25 cellular contexts compared by ENCODE assay signal in the genomic region with DNA sequence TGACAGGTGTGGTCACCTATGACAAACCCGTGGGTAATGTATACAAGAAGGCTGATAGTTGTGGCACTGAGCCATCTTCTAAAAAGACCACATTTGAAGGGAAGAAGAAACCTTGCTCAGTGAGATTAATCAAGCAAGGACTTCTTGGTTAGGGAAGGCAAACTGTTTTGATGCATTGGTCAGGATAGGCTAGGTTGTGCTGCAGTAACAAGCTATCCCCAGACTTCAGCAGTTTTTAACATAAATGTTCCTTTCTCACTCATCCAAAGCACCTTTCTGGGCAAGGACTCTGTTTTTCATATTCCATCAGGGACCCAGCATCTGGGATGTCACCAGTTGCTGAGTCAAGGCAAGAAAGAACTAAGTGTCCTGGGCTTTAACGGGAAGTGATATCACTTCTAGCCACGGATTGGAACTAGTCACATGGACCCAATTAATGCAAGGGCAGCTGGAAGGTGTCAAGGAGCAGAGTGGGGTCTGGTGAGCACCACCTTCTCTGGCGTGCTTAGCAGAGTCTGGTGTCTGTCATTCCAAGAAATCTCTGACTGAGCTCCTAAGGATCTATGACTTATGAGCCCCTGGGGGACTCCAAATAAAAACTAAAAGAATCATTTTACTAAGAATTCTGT. TPM values are rescaled to one million over a fixed set of nuclear protein-coding genes. Genes with fewer than 3 reads are reported as not detected.
A peak's percentile ranks its signal among the peaks of the same experiment; 100 is the strongest.
DNase-seq lines count a peak whose midpoint lies in the region; ATAC-seq, FAIRE-seq and TF ChIP-seq lines count a peak whose summit lies in the region.
"Had no signal": no experiment of that assay in that cellular context is flagged by ENCODE, and none has a peak within 500 bp of the region (broad histone marks: within the 10 kb centered on the region; RNA-seq: fewer than 3 reads in every experiment).

No MANE protein-coding gene starts in this region.

- POLR2A ChIA-PET in Panc1 (lab: Charles Lee), result no interaction called here

- DNase-seq in Right ventricle myocardium superior (no peak), right atrium auricular region (ENCODE audit: low spot score) (no peak), Panc1 (ENCODE audit: low read depth, low spot score) (no peak), left ventricle myocardium superior (no peak), pancreas (no peak)
- no peak for DNase-seq in activated naive CD4-positive, alpha-beta T cell treated with anti-CD3 and anti-CD28 coated beads for 36 hours
- DNase-seq: 8988T; ACHN; C1 segment of cervical spinal cord; Calu3; CD4-positive, alpha-beta memory T cell; COR-L47; DMS53; DMS79 treated with DMSO at 0.1 percent for 48 hours; GF-D8; GOT3; HFFc6 had no signal

- in situ Hi-C loops in Panc1 (cut with HindIII; ENCODE audit: low pct_unique_long_range_greater_than_20kb, low sequenced_read_pairs), result no loop called here

- H3K4me3 ChIP-seq in right atrium auricular region (no peak overlapping the region), Panc1 (ENCODE audit: low read depth in 2 of 2, low read length in 2 of 2) (no peak overlapping the region), pancreas (no peak overlapping the region)
- H3K4me3 ChIP-seq: A549, HAP-1 had no signal

- BruUV-seq in Panc1 (replicated peaks; lab: Mats Ljungman, UMichigan), result no TSS peak

- no peak for FAIRE-seq in pancreas (lab: Jason Lieb, UNC)
- FAIRE-seq: A549, GM12891, GM18507, H54 had no signal

- H3K4me3 Mint-ChIP-seq in dendritic cell treated with granulocyte-macrophage colony-stimulating factor and Interleukin-4, amounts not matched to agents 40 ng/mL and 50 ng/mL, for 4 days, result no peak overlapping the region
- no peak overlapping the region for H3K4me3 Mint-ChIP-seq in activated naive CD4-positive, alpha-beta T cell treated with anti-CD3 and anti-CD28 coated beads for 36 hours
- H3K4me3 Mint-ChIP-seq: CD4-positive, alpha-beta memory T cell; HFFc6 had no signal

- peak overlapping the region; percentile 15 for H3K27ac Mint-ChIP-seq in dendritic cell treated with granulocyte-macrophage colony-stimulating factor and Interleukin-4, amounts not matched to agents 40 ng/mL and 50 ng/mL, for 4 days
- H3K27ac Mint-ChIP-seq in activated naive CD4-positive, alpha-beta T cell treated with anti-CD3 and anti-CD28 coated beads for 36 hours, result no peak overlapping the region
- H3K27ac Mint-ChIP-seq: HFFc6 had no signal

- H3K9me3 ChIP-seq in right atrium auricular region (no peaks in the 10 kb centered on the region), Panc1 (ENCODE audit: control insufficient read depth, insufficient read depth, low read depth, low read length) (no peaks in the 10 kb centered on the region), pancreas (no peaks in the 10 kb centered on the region)
- H3K9me3 ChIP-seq: HAP-1 had no signal

- H3K27ac ChIP-seq in right atrium auricular region (no peak overlapping the region), Panc1 (ENCODE audit: low read length) (peak overlapping the region; percentile 78; the same call in 1 of the 2 replicates), pancreas (no peak overlapping the region)
- H3K27ac ChIP-seq: A549 had no signal

- intact Hi-C loops in Right ventricle myocardium superior (cut with DNase I) (no loop called here), Panc1 (cut with micrococcal nuclease; ENCODE audit: unreplicated experiment) (loop anchor here (5.0 to 10.0 kb wide), 2 partner anchors 49 to 102 kb away; no protein-coding TSS in a partner anchor), left ventricle myocardium superior (cut with micrococcal nuclease) (no loop called here), pancreas (cut with DNase I) (loop anchor here (5.0 to 10.0 kb wide), 4 partner anchors 102 to 162 kb away; a partner anchor contains a TSS)
- intact Hi-C loops in dendritic cell treated with granulocyte-macrophage colony-stimulating factor and Interleukin-4, amounts not matched to agents 40 ng/mL and 50 ng/mL, for 4 days (cut with micrococcal nuclease), result loop anchor here (5.0 kb wide), 1 partner anchor 314 kb away; no protein-coding TSS in a partner anchor
- intact Hi-C loops in activated naive CD4-positive, alpha-beta T cell treated with anti-CD3 and anti-CD28 coated beads for 36 hours (cut with micrococcal nuclease), result no loop called here

- TF ChIP-seq CTCF in right atrium auricular region (IDR thresholded peaks at IDR 0.05), result no peak
- no peak for TF ChIP-seq CTCF in Panc1 (IDR thresholded peaks at IDR 0.05)
- TF ChIP-seq CTCF in pancreas (IDR thresholded peaks at IDR 0.05), result no peak

- H3K36me3 ChIP-seq in right atrium auricular region (no peaks in the 10 kb centered on the region), Panc1 (ENCODE audit: control insufficient read depth, insufficient read depth, low read length) (no peaks in the 10 kb centered on the region), pancreas (no peaks in the 10 kb centered on the region)
- H3K36me3 ChIP-seq: HAP-1 had no signal

- ATAC-seq in Right ventricle myocardium superior (ENCODE audit: poor library complexity) (peak; percentile 55), Panc1 (no peak), left ventricle myocardium superior (peak; percentile 76), pancreas (no peak), HG03135 (IDR thresholded peaks at IDR 0.05; ENCODE audit: unreplicated experiment) (no peak)
- ATAC-seq: A549 had no signal

- H3K27me3 ChIP-seq in right atrium auricular region (no peaks in the 10 kb centered on the region), Panc1 (ENCODE audit: control insufficient read depth, insufficient read depth, low read length) (no peaks in the 10 kb centered on the region), pancreas (peaks cover 0 to 14% (median 0%) of the 10 kb centered on the region in 4 donors)

- peaks cover 11% of the 10 kb centered on the region for H3K9me3 Mint-ChIP-seq in dendritic cell treated with granulocyte-macrophage colony-stimulating factor and Interleukin-4, amounts not matched to agents 40 ng/mL and 50 ng/mL, for 4 days
- H3K9me3 Mint-ChIP-seq in activated naive CD4-positive, alpha-beta T cell treated with anti-CD3 and anti-CD28 coated beads for 36 hours, result no peaks in the 10 kb centered on the region
- H3K9me3 Mint-ChIP-seq: HFFc6 had no signal

- H3K4me1 ChIP-seq in right atrium auricular region, result peaks cover 0 to 19% of the 10 kb centered on the region in 2 donors
- H3K4me1 ChIP-seq in Panc1 (ENCODE audit: control insufficient read depth, insufficient read depth, low read length), result peaks cover 3% of the 10 kb centered on the region
- H3K4me1 ChIP-seq in pancreas, result peaks cover 0 to 4% (median 0%) of the 10 kb centered on the region in 3 donors
- H3K4me1 ChIP-seq: HAP-1 had no signal

- H3K4me1 Mint-ChIP-seq in dendritic cell treated with granulocyte-macrophage colony-stimulating factor and Interleukin-4, amounts not matched to agents 40 ng/mL and 50 ng/mL, for 4 days (ENCODE audit: low read depth), result peaks cover 72% of the 10 kb centered on the region
- H3K4me1 Mint-ChIP-seq in activated naive CD4-positive, alpha-beta T cell treated with anti-CD3 and anti-CD28 coated beads for 36 hours (ENCODE audit: low read depth), result peaks cover 12% of the 10 kb centered on the region

- CTCF ChIA-PET in Panc1 (lab: Charles Lee), result interaction anchor here (5.1 kb wide), 1 partner anchor 158 kb away, joined by 90 read pairs; no protein-coding TSS in a partner anchor
- CTCF ChIA-PET in activated naive CD4-positive, alpha-beta T cell treated with anti-CD3 and anti-CD28 coated beads for 36 hours (lab: Charles Lee), result interaction anchor here (1.3 to 8.0 kb wide), 2 partner anchors 158 to 175 kb away, joined by 3 to 241 read pairs; a partner anchor contains a TSS

- H3K36me3 Mint-ChIP-seq in dendritic cell treated with granulocyte-macrophage colony-stimulating factor and Interleukin-4, amounts not matched to agents 40 ng/mL and 50 ng/mL, for 4 days (ENCODE audit: low read depth), result peaks cover 8% of the 10 kb centered on the region
- H3K36me3 Mint-ChIP-seq in activated naive CD4-positive, alpha-beta T cell treated with anti-CD3 and anti-CD28 coated beads for 36 hours (ENCODE audit: low read depth), result no peaks in the 10 kb centered on the region
- H3K36me3 Mint-ChIP-seq: CD4-positive, alpha-beta memory T cell had no signal

- H3K27me3 Mint-ChIP-seq in dendritic cell treated with granulocyte-macrophage colony-stimulating factor and Interleukin-4, amounts not matched to agents 40 ng/mL and 50 ng/mL, for 4 days, result peaks cover 47% of the 10 kb centered on the region
- H3K27me3 Mint-ChIP-seq in activated naive CD4-positive, alpha-beta T cell treated with anti-CD3 and anti-CD28 coated beads for 36 hours (ENCODE audit: low read depth), result peaks cover 23% of the 10 kb centered on the region

- 46 to 52% methylated on average over 4 of the region's 4 CpGs for WGBS in pancreas, 2 donors

RNA-seq across cellular contexts. Expression of a gene that starts 52.0 kb away (rescaled TPM):
- total RNA-seq in Right ventricle myocardium superior (20.7 TPM), right atrium auricular region (100 to 1,000 TPM in 1 of 2 donors, 10 to 100 TPM in 1; 46.3 to 118 TPM), Panc1 (2021; ENCODE audit: unreplicated experiment) (513 TPM), left ventricle myocardium superior (22.3 TPM), pancreas (100 to 1,000 TPM in 2 of 6 donors, 10 to 100 TPM in 2, 1 to 10 TPM in 2; 5.6 to 145 (median 42.4) TPM)
- polyA plus RNA-seq in Panc1 (2012; ENCODE audit: insufficient read length), result 230 TPM
- polyA plus RNA-seq in pancreas, result 100 to 1,000 TPM in 1 of 2 donors, 10 to 100 TPM in 1; 97.1 to 293 TPM
- total RNA-seq in activated naive CD4-positive, alpha-beta T cell treated with anti-CD3 and anti-CD28 coated beads for 36 hours, result not detected
- total RNA-seq: G401 had no signal
- polyA plus RNA-seq: CD4-positive, alpha-beta memory T cell had no signal

Comparison
In these comparisons a context has a peak if more than half of its experiments do, and no peak if none do; other contexts are left out.
1. ATAC-seq: peak in Right ventricle myocardium superior (single experiment) and left ventricle myocardium superior (single experiment); none in Panc1 (single experiment), pancreas (0 of 4) and HG03135 (single experiment).
2. RNA of a gene that starts 52.0 kb away (total RNA-seq): 513 TPM in Panc1 (single experiment), 46.3 to 118 TPM in right atrium auricular region, 5.6 to 145 TPM in pancreas, 22.3 TPM in left ventricle myocardium superior (single experiment) and 20.7 TPM in Right ventricle myocardium superior (single experiment); not detected in activated naive CD4-positive, alpha-beta T cell treated with anti-CD3 and anti-CD28 coated beads for 36 hours; every median in the first group is over 4 times any median in the second.
3. intact Hi-C loops: an anchor here in Panc1 (5.0 to 10.0 kb wide), dendritic cell treated with granulocyte-macrophage colony-stimulating factor and Interleukin-4, amounts not matched to agents 40 ng/mL and 50 ng/mL, for 4 days (5.0 kb wide) and pancreas (5.0 to 10.0 kb wide); none called in Right ventricle myocardium superior, left ventricle myocardium superior and activated naive CD4-positive, alpha-beta T cell treated with anti-CD3 and anti-CD28 coated beads for 36 hours.